8 cellular contexts compared by ENCODE assay signal in the genomic region with DNA sequence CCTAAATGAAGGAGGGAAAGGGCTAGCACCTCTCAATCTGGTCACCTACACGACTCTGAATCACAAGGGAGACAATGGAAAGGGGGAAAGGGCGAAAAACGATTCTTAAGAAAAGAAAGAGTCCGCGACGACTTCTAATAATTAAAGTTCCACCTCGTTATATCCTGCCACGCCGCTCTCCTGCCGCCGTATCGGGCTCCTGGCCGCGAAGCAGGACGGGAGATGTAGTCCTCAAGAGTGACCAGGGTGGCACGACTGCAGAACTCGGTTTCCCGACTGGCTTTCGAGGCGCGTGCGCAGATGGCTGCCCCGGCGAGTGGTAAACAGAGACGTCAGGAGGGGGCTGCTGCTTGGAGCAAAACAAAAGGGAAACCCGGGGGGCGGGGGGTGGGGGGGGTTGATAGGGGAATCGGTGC. TPM values are rescaled to one million over a fixed set of nuclear protein-coding genes. Genes with fewer than 3 reads are reported as not detected.
DNase-seq lines count a peak whose midpoint lies in the region; ATAC-seq and TF ChIP-seq lines count a peak whose summit lies in the region.

A gene with protein sequence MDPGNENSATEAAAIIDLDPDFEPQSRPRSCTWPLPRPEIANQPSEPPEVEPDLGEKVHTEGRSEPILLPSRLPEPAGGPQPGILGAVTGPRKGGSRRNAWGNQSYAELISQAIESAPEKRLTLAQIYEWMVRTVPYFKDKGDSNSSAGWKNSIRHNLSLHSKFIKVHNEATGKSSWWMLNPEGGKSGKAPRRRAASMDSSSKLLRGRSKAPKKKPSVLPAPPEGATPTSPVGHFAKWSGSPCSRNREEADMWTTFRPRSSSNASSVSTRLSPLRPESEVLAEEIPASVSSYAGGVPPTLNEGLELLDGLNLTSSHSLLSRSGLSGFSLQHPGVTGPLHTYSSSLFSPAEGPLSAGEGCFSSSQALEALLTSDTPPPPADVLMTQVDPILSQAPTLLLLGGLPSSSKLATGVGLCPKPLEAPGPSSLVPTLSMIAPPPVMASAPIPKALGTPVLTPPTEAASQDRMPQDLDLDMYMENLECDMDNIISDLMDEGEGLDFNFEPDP (plus strand): TSS at position 297 of the 416 bp plus-strand sequence. CDS start 678 bp downstream, outside the sequence.

- DNase-seq in NCI-H128 (lab: John Stamatoyannopoulos, UW; ENCODE audit: unreplicated experiment) (peak; percentile 63), cardiac muscle cell (ENCODE audit: low read depth in 1 of 2, low spot score in 1 of 2) (peak; percentile 90 to 91), pons (ENCODE audit: low spot score) (peak; percentile 89), transverse colon (peak; percentile 93)
- peak; percentile 73 for DNase-seq in activated naive CD8-positive, alpha-beta T cell treated with anti-CD3 and anti-CD28 coated beads, Interleukin-2, amount 50 U/mL, for 16 hours (ENCODE audit: low read depth, low spot score)

- intact Hi-C loops in transverse colon (cut with DNase I; ENCODE audit: low total_unique reads) = no loop called here

- no peaks in the 10 kb centered on the region for H4K20me1 ChIP-seq in SU-DHL-6 (ENCODE audit: low read depth, low read length)

- H3K4me2 ChIP-seq in SU-DHL-6 (ENCODE audit: low read depth, low read length, poor library complexity, severe bottlenecking) = peak within 1 kb of the TSS; percentile 82

- H3F3A ChIP-seq in SU-DHL-6 (ENCODE audit: insufficient read depth) = no peaks in the 10 kb centered on the region

- WGBS in transverse colon (ENCODE audit: low coverage in 1 of 2), 2 donors = 0 to 30% methylated on average over 3 to 26 of the region's 28 CpGs

- peak within 1 kb of the TSS; percentile 65 for H2AFZ ChIP-seq in SU-DHL-6 (ENCODE audit: low read depth, low read length, severe bottlenecking)

- peak; percentile 90 for ATAC-seq in HG02642 (IDR thresholded peaks at IDR 0.05; ENCODE audit: poor library complexity, unreplicated experiment)

- no peaks in the 10 kb centered on the region for H3K36me3 ChIP-seq in SU-DHL-6 (ENCODE audit: low read length)
- H3K36me3 ChIP-seq in cardiac muscle cell = no peaks in the 10 kb centered on the region
- no peaks in the 10 kb centered on the region for H3K36me3 ChIP-seq in transverse colon

- no peak for TF ChIP-seq EP300 in transverse colon (IDR thresholded peaks at IDR 0.05; ENCODE audit: low read depth)

- H3K9ac ChIP-seq in SU-DHL-6 (ENCODE audit: low read length) = peak within 1 kb of the TSS; percentile 59

- H3K9me3 ChIP-seq in SU-DHL-6 (ENCODE audit: insufficient read depth, low read length) (no peaks in the 10 kb centered on the region), cardiac muscle cell (ENCODE audit: low read depth) (no peaks in the 10 kb centered on the region), transverse colon (no peaks in the 10 kb centered on the region)

- H3K4me3 ChIP-seq in GM08714 (ENCODE audit: low read length) (peak within 1 kb of the TSS; percentile 85), SU-DHL-6 (ENCODE audit: insufficient read depth, low read length, poor library complexity, severe bottlenecking) (peak within 1 kb of the TSS; percentile 67), cardiac muscle cell (peak within 1 kb of the TSS; percentile 60), transverse colon (peak within 1 kb of the TSS; percentile 49 to 67 (median 56))

- H3K27me3 ChIP-seq in SU-DHL-6 (ENCODE audit: low read length) = no peaks in the 10 kb centered on the region
- no peaks in the 10 kb centered on the region for H3K27me3 ChIP-seq in cardiac muscle cell
- H3K27me3 ChIP-seq in transverse colon = no peaks in the 10 kb centered on the region

- no peaks in the 10 kb centered on the region for H3K9me2 ChIP-seq in SU-DHL-6 (replicated peaks; ENCODE audit: insufficient read depth, low read length)

- H3K79me2 ChIP-seq in SU-DHL-6 (ENCODE audit: insufficient read depth, low read length) = no peaks in the 10 kb centered on the region

- TF ChIP-seq CTCF in SU-DHL-6 (IDR thresholded peaks at IDR 0.05; ENCODE audit: insufficient read depth, low read length, poor library complexity, severe bottlenecking) = no peak
- TF ChIP-seq CTCF in cardiac muscle cell (IDR thresholded peaks at IDR 0.05; ENCODE audit: low read depth, low read length) = no peak
- TF ChIP-seq CTCF in transverse colon (IDR thresholded peaks at IDR 0.05) = no peak

- peaks cover 3% of the 10 kb centered on the region for H3K4me1 ChIP-seq in cardiac muscle cell (ENCODE audit: low read depth)
- peaks cover 7 to 23% (median 10%) of the 10 kb centered on the region in 4 donors for H3K4me1 ChIP-seq in transverse colon

- TF ChIP-seq POLR2A in transverse colon (IDR thresholded peaks at IDR 0.05) = no peak

- in situ Hi-C loops in transverse colon (cut with MboI; ENCODE audit: low pct_ligation_motif_present in 1 of 4, low pct_unique_long_range_greater_than_20kb in 1 of 4, low sequenced_read_pairs in 3 of 4) = loop anchor here in 1 of 4 donors (25.0 kb wide), 1 partner anchor 92 kb away; no protein-coding TSS in a partner anchor

- H3K27ac ChIP-seq in SU-DHL-6 (ENCODE audit: low read depth, low read length) = no peak within 1 kb of the TSS
- peak within 1 kb of the TSS; percentile 66 for H3K27ac ChIP-seq in cardiac muscle cell
- H3K27ac ChIP-seq in transverse colon = peak within 1 kb of the TSS; percentile 66 to 83 (median 79)

RNA-seq across cellular contexts. Expression of the gene that starts here (rescaled TPM):
- total RNA-seq in cardiac muscle cell = 16.7 and 24.2 TPM in 2 replicates
- polyA plus RNA-seq in cardiac muscle cell = 7.8 and 14.5 TPM in 2 replicates
- total RNA-seq in transverse colon = 100 to 1,000 TPM in 1 of 4 donors, 10 to 100 TPM in 3; 23.3 to 152 (median 35.4) TPM
